Comparison of ENCODE assay signal across 1 cellular context in the genomic region with DNA sequence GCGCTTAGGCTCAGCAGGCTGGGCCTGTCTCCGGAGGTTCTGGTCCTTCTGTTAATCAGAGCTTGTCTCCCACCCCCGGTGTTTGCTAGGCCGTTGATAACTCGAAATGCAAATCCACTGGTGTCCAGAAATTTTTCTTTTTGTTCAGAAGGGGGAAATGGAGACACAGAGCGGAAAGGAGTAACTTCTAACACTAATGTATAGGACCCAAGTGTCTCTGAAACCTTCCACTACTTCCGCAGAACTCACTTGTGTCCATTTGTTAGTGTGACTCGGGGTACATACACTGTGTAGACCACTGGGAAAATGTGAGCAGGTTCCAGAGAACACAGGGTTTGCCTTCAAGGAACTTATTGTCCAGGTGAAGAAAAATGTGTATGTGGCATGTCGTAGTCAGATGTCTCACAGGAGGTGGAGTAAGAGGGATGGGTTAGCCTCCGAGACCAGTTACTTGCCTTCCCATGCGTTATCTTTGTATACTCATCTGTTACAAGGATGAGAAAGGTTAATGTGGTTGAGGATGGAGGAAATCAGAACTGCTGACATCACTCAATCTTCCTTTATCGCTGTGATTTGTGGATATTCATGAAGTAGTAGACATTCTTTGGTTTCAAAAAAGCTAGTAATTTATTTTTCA.
TF ChIP-seq lines count a peak whose summit lies in the region.

No MANE protein-coding gene starts in this region.

TF ChIP-seq in K562, 482 proteins besides CTCF, POLR2A, EP300 and RAD21 (continued from another document and continues in another):
- TF ChIP-seq, protein P1, sequence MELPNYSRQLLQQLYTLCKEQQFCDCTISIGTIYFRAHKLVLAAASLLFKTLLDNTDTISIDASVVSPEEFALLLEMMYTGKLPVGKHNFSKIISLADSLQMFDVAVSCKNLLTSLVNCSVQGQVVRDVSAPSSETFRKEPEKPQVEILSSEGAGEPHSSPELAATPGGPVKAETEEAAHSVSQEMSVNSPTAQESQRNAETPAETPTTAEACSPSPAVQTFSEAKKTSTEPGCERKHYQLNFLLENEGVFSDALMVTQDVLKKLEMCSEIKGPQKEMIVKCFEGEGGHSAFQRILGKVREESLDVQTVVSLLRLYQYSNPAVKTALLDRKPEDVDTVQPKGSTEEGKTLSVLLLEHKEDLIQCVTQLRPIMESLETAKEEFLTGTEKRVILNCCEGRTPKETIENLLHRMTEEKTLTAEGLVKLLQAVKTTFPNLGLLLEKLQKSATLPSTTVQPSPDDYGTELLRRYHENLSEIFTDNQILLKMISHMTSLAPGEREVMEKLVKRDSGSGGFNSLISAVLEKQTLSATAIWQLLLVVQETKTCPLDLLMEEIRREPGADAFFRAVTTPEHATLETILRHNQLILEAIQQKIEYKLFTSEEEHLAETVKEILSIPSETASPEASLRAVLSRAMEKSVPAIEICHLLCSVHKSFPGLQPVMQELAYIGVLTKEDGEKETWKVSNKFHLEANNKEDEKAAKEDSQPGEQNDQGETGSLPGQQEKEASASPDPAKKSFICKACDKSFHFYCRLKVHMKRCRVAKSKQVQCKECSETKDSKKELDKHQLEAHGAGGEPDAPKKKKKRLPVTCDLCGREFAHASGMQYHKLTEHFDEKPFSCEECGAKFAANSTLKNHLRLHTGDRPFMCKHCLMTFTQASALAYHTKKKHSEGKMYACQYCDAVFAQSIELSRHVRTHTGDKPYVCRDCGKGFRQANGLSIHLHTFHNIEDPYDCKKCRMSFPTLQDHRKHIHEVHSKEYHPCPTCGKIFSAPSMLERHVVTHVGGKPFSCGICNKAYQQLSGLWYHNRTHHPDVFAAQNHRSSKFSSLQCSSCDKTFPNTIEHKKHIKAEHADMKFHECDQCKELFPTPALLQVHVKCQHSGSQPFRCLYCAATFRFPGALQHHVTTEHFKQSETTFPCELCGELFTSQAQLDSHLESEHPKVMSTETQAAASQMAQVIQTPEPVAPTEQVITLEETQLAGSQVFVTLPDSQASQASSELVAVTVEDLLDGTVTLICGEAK (IDR thresholded peaks at IDR 0.05) = no peak
- TF ChIP-seq, protein P1 (CRISPR knock-in tag; IDR thresholded peaks at IDR 0.05) = no peak
- TF ChIP-seq ELF4 (CRISPR knock-in tag; IDR thresholded peaks at IDR 0.05) = 0 out of 2 replicates have a peak, but pooled peaks have one; percentile 18
- TF ChIP-seq PRPF4 (IDR thresholded peaks at IDR 0.05; ENCODE audit: insufficient read depth, low read depth, low read length, poor library complexity, severe bottlenecking) = no peak
- TF ChIP-seq, protein P2, sequence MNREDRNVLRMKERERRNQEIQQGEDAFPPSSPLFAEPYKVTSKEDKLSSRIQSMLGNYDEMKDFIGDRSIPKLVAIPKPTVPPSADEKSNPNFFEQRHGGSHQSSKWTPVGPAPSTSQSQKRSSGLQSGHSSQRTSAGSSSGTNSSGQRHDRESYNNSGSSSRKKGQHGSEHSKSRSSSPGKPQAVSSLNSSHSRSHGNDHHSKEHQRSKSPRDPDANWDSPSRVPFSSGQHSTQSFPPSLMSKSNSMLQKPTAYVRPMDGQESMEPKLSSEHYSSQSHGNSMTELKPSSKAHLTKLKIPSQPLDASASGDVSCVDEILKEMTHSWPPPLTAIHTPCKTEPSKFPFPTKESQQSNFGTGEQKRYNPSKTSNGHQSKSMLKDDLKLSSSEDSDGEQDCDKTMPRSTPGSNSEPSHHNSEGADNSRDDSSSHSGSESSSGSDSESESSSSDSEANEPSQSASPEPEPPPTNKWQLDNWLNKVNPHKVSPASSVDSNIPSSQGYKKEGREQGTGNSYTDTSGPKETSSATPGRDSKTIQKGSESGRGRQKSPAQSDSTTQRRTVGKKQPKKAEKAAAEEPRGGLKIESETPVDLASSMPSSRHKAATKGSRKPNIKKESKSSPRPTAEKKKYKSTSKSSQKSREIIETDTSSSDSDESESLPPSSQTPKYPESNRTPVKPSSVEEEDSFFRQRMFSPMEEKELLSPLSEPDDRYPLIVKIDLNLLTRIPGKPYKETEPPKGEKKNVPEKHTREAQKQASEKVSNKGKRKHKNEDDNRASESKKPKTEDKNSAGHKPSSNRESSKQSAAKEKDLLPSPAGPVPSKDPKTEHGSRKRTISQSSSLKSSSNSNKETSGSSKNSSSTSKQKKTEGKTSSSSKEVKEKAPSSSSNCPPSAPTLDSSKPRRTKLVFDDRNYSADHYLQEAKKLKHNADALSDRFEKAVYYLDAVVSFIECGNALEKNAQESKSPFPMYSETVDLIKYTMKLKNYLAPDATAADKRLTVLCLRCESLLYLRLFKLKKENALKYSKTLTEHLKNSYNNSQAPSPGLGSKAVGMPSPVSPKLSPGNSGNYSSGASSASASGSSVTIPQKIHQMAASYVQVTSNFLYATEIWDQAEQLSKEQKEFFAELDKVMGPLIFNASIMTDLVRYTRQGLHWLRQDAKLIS (CRISPR knock-in tag; IDR thresholded peaks at IDR 0.05) = no peak
- TF ChIP-seq, protein P3, sequence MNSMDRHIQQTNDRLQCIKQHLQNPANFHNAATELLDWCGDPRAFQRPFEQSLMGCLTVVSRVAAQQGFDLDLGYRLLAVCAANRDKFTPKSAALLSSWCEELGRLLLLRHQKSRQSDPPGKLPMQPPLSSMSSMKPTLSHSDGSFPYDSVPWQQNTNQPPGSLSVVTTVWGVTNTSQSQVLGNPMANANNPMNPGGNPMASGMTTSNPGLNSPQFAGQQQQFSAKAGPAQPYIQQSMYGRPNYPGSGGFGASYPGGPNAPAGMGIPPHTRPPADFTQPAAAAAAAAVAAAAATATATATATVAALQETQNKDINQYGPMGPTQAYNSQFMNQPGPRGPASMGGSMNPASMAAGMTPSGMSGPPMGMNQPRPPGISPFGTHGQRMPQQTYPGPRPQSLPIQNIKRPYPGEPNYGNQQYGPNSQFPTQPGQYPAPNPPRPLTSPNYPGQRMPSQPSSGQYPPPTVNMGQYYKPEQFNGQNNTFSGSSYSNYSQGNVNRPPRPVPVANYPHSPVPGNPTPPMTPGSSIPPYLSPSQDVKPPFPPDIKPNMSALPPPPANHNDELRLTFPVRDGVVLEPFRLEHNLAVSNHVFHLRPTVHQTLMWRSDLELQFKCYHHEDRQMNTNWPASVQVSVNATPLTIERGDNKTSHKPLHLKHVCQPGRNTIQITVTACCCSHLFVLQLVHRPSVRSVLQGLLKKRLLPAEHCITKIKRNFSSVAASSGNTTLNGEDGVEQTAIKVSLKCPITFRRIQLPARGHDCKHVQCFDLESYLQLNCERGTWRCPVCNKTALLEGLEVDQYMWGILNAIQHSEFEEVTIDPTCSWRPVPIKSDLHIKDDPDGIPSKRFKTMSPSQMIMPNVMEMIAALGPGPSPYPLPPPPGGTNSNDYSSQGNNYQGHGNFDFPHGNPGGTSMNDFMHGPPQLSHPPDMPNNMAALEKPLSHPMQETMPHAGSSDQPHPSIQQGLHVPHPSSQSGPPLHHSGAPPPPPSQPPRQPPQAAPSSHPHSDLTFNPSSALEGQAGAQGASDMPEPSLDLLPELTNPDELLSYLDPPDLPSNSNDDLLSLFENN (IDR thresholded peaks at IDR 0.05; ENCODE audit: low read depth in 2 of 2, low read length in 2 of 2) = no peak; a peak in 1 of 4 replicates
- TF ChIP-seq RBM39 (optimal IDR thresholded peaks at IDR 0.05; ENCODE audit: low read depth, low read length) = no peak
- peak; percentile 48; the same call in 1 of the 2 replicates for TF ChIP-seq NR2C1 (IDR thresholded peaks at IDR 0.05)
- peak; percentile 76 for TF ChIP-seq NR2C1 (tag; IDR thresholded peaks at IDR 0.05)
- TF ChIP-seq BRCA1 (IDR thresholded peaks at IDR 0.05) = no peak
- no peak for TF ChIP-seq BRCA1 (CRISPR knock-in tag; IDR thresholded peaks at IDR 0.05)
- no peak for TF ChIP-seq ZNF121 (CRISPR knock-in tag; conservative IDR thresholded peaks at IDR 0.05)
- TF ChIP-seq HDGF (IDR thresholded peaks at IDR 0.05) = no peak
- 0 out of 2 replicates have a peak, but pooled peaks have one; percentile 14 for TF ChIP-seq ZNF24 (IDR thresholded peaks at IDR 0.05)
- TF ChIP-seq, protein P4, sequence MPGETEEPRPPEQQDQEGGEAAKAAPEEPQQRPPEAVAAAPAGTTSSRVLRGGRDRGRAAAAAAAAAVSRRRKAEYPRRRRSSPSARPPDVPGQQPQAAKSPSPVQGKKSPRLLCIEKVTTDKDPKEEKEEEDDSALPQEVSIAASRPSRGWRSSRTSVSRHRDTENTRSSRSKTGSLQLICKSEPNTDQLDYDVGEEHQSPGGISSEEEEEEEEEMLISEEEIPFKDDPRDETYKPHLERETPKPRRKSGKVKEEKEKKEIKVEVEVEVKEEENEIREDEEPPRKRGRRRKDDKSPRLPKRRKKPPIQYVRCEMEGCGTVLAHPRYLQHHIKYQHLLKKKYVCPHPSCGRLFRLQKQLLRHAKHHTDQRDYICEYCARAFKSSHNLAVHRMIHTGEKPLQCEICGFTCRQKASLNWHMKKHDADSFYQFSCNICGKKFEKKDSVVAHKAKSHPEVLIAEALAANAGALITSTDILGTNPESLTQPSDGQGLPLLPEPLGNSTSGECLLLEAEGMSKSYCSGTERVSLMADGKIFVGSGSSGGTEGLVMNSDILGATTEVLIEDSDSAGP (CRISPR knock-in tag; IDR thresholded peaks at IDR 0.05) = no peak
- no peak for TF ChIP-seq TFAM (CRISPR knock-in tag; conservative IDR thresholded peaks at IDR 0.05)
- TF ChIP-seq ZNF695 (CRISPR knock-in tag; IDR thresholded peaks at IDR 0.05) = no peak
- TF ChIP-seq GTF2A2 (tag; IDR thresholded peaks at IDR 0.05) = no peak
- peak; percentile 87 for TF ChIP-seq TAL1 (IDR thresholded peaks at IDR 0.05)
- TF ChIP-seq GATAD2A (IDR thresholded peaks at IDR 0.05) = no peak
- TF ChIP-seq, protein P5, sequence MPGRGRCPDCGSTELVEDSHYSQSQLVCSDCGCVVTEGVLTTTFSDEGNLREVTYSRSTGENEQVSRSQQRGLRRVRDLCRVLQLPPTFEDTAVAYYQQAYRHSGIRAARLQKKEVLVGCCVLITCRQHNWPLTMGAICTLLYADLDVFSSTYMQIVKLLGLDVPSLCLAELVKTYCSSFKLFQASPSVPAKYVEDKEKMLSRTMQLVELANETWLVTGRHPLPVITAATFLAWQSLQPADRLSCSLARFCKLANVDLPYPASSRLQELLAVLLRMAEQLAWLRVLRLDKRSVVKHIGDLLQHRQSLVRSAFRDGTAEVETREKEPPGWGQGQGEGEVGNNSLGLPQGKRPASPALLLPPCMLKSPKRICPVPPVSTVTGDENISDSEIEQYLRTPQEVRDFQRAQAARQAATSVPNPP (IDR thresholded peaks at IDR 0.05; ENCODE audit: borderline replicate concordance, insufficient read depth, insufficient read length) = no peak
- TF ChIP-seq PHTF2 (CRISPR knock-in tag; IDR thresholded peaks at IDR 0.05) = no peak
- TF ChIP-seq, protein P6, sequence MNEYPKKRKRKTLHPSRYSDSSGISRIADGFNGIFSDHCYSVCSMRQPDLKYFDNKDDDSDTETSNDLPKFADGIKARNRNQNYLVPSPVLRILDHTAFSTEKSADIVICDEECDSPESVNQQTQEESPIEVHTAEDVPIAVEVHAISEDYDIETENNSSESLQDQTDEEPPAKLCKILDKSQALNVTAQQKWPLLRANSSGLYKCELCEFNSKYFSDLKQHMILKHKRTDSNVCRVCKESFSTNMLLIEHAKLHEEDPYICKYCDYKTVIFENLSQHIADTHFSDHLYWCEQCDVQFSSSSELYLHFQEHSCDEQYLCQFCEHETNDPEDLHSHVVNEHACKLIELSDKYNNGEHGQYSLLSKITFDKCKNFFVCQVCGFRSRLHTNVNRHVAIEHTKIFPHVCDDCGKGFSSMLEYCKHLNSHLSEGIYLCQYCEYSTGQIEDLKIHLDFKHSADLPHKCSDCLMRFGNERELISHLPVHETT (CRISPR knock-in tag; conservative IDR thresholded peaks at IDR 0.05 in 1 of 2, IDR thresholded peaks at IDR 0.05 in 1 of 2) = 0 out of 4 replicates have a peak, but pooled peaks of 1 of the 2 experiments have one; percentile 59
- peak; percentile 91 for TF ChIP-seq MAFF (IDR thresholded peaks at IDR 0.05; ENCODE audit: low read length)
- TF ChIP-seq, protein P7, sequence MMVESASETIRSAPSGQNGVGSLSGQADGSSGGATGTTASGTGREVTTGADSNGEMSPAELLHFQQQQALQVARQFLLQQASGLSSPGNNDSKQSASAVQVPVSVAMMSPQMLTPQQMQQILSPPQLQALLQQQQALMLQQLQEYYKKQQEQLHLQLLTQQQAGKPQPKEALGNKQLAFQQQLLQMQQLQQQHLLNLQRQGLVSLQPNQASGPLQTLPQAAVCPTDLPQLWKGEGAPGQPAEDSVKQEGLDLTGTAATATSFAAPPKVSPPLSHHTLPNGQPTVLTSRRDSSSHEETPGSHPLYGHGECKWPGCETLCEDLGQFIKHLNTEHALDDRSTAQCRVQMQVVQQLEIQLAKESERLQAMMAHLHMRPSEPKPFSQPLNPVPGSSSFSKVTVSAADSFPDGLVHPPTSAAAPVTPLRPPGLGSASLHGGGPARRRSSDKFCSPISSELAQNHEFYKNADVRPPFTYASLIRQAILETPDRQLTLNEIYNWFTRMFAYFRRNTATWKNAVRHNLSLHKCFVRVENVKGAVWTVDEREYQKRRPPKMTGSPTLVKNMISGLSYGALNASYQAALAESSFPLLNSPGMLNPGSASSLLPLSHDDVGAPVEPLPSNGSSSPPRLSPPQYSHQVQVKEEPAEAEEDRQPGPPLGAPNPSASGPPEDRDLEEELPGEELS (CRISPR knock-in tag; IDR thresholded peaks at IDR 0.05; ENCODE audit: borderline replicate concordance) = no peak
- TF ChIP-seq, protein P8, sequence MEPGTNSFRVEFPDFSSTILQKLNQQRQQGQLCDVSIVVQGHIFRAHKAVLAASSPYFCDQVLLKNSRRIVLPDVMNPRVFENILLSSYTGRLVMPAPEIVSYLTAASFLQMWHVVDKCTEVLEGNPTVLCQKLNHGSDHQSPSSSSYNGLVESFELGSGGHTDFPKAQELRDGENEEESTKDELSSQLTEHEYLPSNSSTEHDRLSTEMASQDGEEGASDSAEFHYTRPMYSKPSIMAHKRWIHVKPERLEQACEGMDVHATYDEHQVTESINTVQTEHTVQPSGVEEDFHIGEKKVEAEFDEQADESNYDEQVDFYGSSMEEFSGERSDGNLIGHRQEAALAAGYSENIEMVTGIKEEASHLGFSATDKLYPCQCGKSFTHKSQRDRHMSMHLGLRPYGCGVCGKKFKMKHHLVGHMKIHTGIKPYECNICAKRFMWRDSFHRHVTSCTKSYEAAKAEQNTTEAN (CRISPR knock-in tag; IDR thresholded peaks at IDR 0.05) = no peak
- TF ChIP-seq GABPA (tag; conservative IDR thresholded peaks at IDR 0.05; ENCODE audit: low read depth) = no peak
- TF ChIP-seq BMI1 (IDR thresholded peaks at IDR 0.05; ENCODE audit: low read length) = no peak
